In the genomic region with DNA sequence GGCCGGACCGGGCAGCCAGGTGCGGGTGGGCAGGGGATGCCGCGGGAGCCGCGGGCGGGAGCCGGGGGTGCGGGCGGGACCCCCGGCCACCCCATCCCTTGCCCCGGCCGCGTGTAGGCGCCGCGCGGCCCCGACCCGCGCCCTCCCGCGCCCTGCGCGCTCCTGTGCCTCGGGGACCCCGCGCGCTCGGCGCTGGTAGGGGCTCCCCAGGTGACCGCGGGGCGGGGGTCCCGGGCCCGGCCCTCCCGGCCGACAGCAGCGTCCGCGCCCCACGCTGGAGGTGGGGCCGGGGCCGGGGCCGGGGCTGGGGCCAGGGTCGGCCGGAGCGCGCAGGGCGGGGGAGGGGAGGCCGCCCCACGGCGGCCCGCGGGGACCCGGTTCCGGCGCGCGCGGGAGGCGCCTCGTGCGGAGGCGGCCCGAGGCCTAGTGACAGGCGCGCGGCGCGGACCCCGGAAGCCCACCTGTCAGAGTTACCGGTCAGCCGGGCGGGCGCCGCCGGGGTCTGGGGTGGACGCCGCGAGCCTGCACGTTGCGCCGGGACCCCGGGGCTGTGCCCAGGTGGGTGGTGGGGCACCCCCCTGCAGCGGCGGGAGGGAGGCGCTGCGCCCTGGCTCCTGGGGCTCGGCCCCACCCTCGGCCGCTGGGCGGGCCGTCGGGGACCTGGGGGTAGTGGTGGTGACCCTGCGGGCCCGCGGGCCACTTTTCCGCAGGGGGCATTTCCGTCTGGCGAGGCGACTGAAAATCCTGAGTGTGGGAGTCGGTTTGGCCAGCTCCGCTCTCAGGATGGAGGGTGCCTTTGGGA, we compare ENCODE assay signal across 2 cellular contexts.
A peak's percentile ranks its signal among the peaks of the same experiment; 100 is the strongest.
TF ChIP-seq lines count a peak whose summit lies in the region.

No MANE protein-coding gene starts in this region.

TF ChIP-seq in HCT116, 20 proteins besides CTCF, POLR2A, EP300 and RAD21:
- TF ChIP-seq POLR2AphosphoS5 (IDR thresholded peaks at IDR 0.05; ENCODE audit: low read depth, low read length): peak; percentile 40; the same call in 1 of the 2 replicates
- TF ChIP-seq TCF7L2 (IDR thresholded peaks at IDR 0.05; ENCODE audit: borderline replicate concordance, extremely low read depth, insufficient read depth, insufficient read length): no peak
- TF ChIP-seq SRF (IDR thresholded peaks at IDR 0.05; ENCODE audit: low read depth): no peak
- TF ChIP-seq ZNF274 (IDR thresholded peaks at IDR 0.05; ENCODE audit: low read depth, low read length): no peak
- TF ChIP-seq EZH2 (IDR thresholded peaks at IDR 0.05): no peak
- TF ChIP-seq, protein P1, sequence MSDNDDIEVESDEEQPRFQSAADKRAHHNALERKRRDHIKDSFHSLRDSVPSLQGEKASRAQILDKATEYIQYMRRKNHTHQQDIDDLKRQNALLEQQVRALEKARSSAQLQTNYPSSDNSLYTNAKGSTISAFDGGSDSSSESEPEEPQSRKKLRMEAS (IDR thresholded peaks at IDR 0.05): peak; percentile 59; the same call in 1 of the 2 replicates
- no peak for TF ChIP-seq SP1 (IDR thresholded peaks at IDR 0.05; ENCODE audit: low read depth)
- TF ChIP-seq, protein P2, sequence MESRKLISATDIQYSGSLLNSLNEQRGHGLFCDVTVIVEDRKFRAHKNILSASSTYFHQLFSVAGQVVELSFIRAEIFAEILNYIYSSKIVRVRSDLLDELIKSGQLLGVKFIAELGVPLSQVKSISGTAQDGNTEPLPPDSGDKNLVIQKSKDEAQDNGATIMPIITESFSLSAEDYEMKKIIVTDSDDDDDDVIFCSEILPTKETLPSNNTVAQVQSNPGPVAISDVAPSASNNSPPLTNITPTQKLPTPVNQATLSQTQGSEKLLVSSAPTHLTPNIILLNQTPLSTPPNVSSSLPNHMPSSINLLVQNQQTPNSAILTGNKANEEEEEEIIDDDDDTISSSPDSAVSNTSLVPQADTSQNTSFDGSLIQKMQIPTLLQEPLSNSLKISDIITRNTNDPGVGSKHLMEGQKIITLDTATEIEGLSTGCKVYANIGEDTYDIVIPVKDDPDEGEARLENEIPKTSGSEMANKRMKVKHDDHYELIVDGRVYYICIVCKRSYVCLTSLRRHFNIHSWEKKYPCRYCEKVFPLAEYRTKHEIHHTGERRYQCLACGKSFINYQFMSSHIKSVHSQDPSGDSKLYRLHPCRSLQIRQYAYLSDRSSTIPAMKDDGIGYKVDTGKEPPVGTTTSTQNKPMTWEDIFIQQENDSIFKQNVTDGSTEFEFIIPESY (IDR thresholded peaks at IDR 0.05; ENCODE audit: extremely low read depth, insufficient replicate concordance, low read length): no peak
- peak; percentile 88 for TF ChIP-seq ZFX (IDR thresholded peaks at IDR 0.05)
- TF ChIP-seq, protein P3, sequence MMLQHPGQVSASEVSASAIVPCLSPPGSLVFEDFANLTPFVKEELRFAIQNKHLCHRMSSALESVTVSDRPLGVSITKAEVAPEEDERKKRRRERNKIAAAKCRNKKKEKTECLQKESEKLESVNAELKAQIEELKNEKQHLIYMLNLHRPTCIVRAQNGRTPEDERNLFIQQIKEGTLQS (IDR thresholded peaks at IDR 0.05): no peak
- TF ChIP-seq JUND (IDR thresholded peaks at IDR 0.05): no peak
- no peak for TF ChIP-seq CBX3 (IDR thresholded peaks at IDR 0.05; ENCODE audit: low read depth)
- TF ChIP-seq, protein P4, sequence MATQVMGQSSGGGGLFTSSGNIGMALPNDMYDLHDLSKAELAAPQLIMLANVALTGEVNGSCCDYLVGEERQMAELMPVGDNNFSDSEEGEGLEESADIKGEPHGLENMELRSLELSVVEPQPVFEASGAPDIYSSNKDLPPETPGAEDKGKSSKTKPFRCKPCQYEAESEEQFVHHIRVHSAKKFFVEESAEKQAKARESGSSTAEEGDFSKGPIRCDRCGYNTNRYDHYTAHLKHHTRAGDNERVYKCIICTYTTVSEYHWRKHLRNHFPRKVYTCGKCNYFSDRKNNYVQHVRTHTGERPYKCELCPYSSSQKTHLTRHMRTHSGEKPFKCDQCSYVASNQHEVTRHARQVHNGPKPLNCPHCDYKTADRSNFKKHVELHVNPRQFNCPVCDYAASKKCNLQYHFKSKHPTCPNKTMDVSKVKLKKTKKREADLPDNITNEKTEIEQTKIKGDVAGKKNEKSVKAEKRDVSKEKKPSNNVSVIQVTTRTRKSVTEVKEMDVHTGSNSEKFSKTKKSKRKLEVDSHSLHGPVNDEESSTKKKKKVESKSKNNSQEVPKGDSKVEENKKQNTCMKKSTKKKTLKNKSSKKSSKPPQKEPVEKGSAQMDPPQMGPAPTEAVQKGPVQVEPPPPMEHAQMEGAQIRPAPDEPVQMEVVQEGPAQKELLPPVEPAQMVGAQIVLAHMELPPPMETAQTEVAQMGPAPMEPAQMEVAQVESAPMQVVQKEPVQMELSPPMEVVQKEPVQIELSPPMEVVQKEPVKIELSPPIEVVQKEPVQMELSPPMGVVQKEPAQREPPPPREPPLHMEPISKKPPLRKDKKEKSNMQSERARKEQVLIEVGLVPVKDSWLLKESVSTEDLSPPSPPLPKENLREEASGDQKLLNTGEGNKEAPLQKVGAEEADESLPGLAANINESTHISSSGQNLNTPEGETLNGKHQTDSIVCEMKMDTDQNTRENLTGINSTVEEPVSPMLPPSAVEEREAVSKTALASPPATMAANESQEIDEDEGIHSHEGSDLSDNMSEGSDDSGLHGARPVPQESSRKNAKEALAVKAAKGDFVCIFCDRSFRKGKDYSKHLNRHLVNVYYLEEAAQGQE (IDR thresholded peaks at IDR 0.05; ENCODE audit: low read depth): no peak
- TF ChIP-seq FOSL1 (IDR thresholded peaks at IDR 0.05; ENCODE audit: low read depth): no peak
- no peak for TF ChIP-seq EGR1 (IDR thresholded peaks at IDR 0.05; ENCODE audit: low read depth)
- TF ChIP-seq CEBPB (IDR thresholded peaks at IDR 0.05; ENCODE audit: low read depth): no peak
- TF ChIP-seq YY1 (IDR thresholded peaks at IDR 0.05; ENCODE audit: extremely low read depth, insufficient replicate concordance, low read depth, low read length): no peak

TF ChIP-seq in GM12878, 131 proteins besides CTCF, POLR2A, EP300 and RAD21 (continues in another document):
- TF ChIP-seq IKZF2 (IDR thresholded peaks at IDR 0.05) (no peak), ZNF217 (IDR thresholded peaks at IDR 0.05) (no peak), BRCA1 (IDR thresholded peaks at IDR 0.05; ENCODE audit: low read depth, low read length) (no peak), LARP7 (IDR thresholded peaks at IDR 0.05) (peak; percentile 80), BACH1 (IDR thresholded peaks at IDR 0.05; ENCODE audit: borderline replicate concordance) (peak; percentile 22; the same call in 1 of the 2 replicates), RUNX3 (IDR thresholded peaks at IDR 0.05; ENCODE audit: low read length) (0 out of 2 replicates have a peak, but pooled peaks have one; percentile 3), NBN (IDR thresholded peaks at IDR 0.05) (no peak), CREB1 (IDR thresholded peaks at IDR 0.05; ENCODE audit: low read depth) (no peak), NR2F1 (conservative IDR thresholded peaks at IDR 0.05) (peak; percentile 70), DPF2 (IDR thresholded peaks at IDR 0.05) (peak; percentile 59), PML (IDR thresholded peaks at IDR 0.05; ENCODE audit: low read length) (no peak), NFXL1 (IDR thresholded peaks at IDR 0.05; ENCODE audit: borderline replicate concordance) (no peak), FOS (IDR thresholded peaks at IDR 0.05; ENCODE audit: borderline replicate concordance, extremely low read depth, insufficient read length) (no peak), CHD1 (IDR thresholded peaks at IDR 0.05; ENCODE audit: low read depth, low read length) (no peak), EZH2 (IDR thresholded peaks at IDR 0.05; ENCODE audit: borderline replicate concordance, control insufficient read depth, low read depth, low read length) (no peak), TARDBP (IDR thresholded peaks at IDR 0.05; ENCODE audit: borderline replicate concordance) (no peak), MYC (IDR thresholded peaks at IDR 0.05; ENCODE audit: insufficient read depth, insufficient read length, insufficient replicate concordance, low read length, severe bottlenecking) (peak; percentile 36), ZNF24 (IDR thresholded peaks at IDR 0.05) (no peak)
- TF ChIP-seq, protein P5, sequence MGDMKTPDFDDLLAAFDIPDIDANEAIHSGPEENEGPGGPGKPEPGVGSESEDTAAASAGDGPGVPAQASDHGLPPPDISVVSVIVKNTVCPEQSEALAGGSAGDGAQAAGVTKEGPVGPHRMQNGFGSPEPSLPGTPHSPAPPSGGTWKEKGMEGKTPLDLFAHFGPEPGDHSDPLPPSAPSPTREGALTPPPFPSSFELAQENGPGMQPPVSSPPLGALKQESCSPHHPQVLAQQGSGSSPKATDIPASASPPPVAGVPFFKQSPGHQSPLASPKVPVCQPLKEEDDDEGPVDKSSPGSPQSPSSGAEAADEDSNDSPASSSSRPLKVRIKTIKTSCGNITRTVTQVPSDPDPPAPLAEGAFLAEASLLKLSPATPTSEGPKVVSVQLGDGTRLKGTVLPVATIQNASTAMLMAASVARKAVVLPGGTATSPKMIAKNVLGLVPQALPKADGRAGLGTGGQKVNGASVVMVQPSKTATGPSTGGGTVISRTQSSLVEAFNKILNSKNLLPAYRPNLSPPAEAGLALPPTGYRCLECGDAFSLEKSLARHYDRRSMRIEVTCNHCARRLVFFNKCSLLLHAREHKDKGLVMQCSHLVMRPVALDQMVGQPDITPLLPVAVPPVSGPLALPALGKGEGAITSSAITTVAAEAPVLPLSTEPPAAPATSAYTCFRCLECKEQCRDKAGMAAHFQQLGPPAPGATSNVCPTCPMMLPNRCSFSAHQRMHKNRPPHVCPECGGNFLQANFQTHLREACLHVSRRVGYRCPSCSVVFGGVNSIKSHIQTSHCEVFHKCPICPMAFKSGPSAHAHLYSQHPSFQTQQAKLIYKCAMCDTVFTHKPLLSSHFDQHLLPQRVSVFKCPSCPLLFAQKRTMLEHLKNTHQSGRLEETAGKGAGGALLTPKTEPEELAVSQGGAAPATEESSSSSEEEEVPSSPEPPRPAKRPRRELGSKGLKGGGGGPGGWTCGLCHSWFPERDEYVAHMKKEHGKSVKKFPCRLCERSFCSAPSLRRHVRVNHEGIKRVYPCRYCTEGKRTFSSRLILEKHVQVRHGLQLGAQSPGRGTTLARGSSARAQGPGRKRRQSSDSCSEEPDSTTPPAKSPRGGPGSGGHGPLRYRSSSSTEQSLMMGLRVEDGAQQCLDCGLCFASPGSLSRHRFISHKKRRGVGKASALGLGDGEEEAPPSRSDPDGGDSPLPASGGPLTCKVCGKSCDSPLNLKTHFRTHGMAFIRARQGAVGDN (IDR thresholded peaks at IDR 0.05): peak; percentile 55
- TF ChIP-seq, protein P6, sequence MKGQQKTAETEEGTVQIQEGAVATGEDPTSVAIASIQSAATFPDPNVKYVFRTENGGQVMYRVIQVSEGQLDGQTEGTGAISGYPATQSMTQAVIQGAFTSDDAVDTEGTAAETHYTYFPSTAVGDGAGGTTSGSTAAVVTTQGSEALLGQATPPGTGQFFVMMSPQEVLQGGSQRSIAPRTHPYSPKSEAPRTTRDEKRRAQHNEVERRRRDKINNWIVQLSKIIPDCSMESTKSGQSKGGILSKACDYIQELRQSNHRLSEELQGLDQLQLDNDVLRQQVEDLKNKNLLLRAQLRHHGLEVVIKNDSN (IDR thresholded peaks at IDR 0.05; ENCODE audit: borderline replicate concordance, extremely low read length, insufficient read depth, low read depth, low read length): no peak
- TF ChIP-seq, protein P7, sequence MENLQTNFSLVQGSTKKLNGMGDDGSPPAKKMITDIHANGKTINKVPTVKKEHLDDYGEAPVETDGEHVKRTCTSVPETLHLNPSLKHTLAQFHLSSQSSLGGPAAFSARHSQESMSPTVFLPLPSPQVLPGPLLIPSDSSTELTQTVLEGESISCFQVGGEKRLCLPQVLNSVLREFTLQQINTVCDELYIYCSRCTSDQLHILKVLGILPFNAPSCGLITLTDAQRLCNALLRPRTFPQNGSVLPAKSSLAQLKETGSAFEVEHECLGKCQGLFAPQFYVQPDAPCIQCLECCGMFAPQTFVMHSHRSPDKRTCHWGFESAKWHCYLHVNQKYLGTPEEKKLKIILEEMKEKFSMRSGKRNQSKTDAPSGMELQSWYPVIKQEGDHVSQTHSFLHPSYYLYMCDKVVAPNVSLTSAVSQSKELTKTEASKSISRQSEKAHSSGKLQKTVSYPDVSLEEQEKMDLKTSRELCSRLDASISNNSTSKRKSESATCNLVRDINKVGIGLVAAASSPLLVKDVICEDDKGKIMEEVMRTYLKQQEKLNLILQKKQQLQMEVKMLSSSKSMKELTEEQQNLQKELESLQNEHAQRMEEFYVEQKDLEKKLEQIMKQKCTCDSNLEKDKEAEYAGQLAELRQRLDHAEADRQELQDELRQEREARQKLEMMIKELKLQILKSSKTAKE (IDR thresholded peaks at IDR 0.05; ENCODE audit: low read depth, poor library complexity, severe bottlenecking): no peak
- TF ChIP-seq, protein P8, sequence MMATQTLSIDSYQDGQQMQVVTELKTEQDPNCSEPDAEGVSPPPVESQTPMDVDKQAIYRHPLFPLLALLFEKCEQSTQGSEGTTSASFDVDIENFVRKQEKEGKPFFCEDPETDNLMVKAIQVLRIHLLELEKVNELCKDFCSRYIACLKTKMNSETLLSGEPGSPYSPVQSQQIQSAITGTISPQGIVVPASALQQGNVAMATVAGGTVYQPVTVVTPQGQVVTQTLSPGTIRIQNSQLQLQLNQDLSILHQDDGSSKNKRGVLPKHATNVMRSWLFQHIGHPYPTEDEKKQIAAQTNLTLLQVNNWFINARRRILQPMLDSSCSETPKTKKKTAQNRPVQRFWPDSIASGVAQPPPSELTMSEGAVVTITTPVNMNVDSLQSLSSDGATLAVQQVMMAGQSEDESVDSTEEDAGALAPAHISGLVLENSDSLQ (IDR thresholded peaks at IDR 0.05): no peak
- TF ChIP-seq, protein P9, sequence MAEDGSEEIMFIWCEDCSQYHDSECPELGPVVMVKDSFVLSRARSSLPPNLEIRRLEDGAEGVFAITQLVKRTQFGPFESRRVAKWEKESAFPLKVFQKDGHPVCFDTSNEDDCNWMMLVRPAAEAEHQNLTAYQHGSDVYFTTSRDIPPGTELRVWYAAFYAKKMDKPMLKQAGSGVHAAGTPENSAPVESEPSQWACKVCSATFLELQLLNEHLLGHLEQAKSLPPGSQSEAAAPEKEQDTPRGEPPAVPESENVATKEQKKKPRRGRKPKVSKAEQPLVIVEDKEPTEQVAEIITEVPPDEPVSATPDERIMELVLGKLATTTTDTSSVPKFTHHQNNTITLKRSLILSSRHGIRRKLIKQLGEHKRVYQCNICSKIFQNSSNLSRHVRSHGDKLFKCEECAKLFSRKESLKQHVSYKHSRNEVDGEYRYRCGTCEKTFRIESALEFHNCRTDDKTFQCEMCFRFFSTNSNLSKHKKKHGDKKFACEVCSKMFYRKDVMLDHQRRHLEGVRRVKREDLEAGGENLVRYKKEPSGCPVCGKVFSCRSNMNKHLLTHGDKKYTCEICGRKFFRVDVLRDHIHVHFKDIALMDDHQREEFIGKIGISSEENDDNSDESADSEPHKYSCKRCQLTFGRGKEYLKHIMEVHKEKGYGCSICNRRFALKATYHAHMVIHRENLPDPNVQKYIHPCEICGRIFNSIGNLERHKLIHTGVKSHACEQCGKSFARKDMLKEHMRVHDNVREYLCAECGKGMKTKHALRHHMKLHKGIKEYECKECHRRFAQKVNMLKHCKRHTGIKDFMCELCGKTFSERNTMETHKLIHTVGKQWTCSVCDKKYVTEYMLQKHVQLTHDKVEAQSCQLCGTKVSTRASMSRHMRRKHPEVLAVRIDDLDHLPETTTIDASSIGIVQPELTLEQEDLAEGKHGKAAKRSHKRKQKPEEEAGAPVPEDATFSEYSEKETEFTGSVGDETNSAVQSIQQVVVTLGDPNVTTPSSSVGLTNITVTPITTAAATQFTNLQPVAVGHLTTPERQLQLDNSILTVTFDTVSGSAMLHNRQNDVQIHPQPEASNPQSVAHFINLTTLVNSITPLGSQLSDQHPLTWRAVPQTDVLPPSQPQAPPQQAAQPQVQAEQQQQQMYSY (CRISPR knock-in tag; IDR thresholded peaks at IDR 0.05): no peak
